In genomic region chr3:141294848-141295247, GRCh38 we compare ENCODE assay signal across 9 cellular contexts.
DNase-seq lines count a peak whose midpoint lies in the region; ATAC-seq and TF ChIP-seq lines count a peak whose summit lies in the region.
"Had no signal": no experiment of that assay in that cellular context is flagged by ENCODE, and none has a peak within 500 bp of the region (broad histone marks: within the 10 kb centered on the region; RNA-seq: fewer than 3 reads in every experiment).

No MANE protein-coding gene starts in this region.

- no peaks in the 10 kb centered on the region for H3K9me3 ChIP-seq in thoracic aorta

- peaks cover 12 to 39% of the 10 kb centered on the region in 2 donors for H3K4me1 ChIP-seq in thoracic aorta (ENCODE audit: control insufficient read depth in 1 of 2, low read depth in 2 of 2)

- H3K36me3 Mint-ChIP-seq in activated T-cell treated with anti-CD3 and anti-CD28 coated beads, Interleukin-2, amount 50 U/mL, for 24 hours (ENCODE audit: low read depth) = peaks cover 27% of the 10 kb centered on the region

- H3K36me3 ChIP-seq in thoracic aorta = no peaks in the 10 kb centered on the region

- no peaks in the 10 kb centered on the region for H3K9me3 Mint-ChIP-seq in activated T-cell treated with anti-CD3 and anti-CD28 coated beads, Interleukin-2, amount 50 U/mL, for 24 hours

- peak overlapping the region; percentile 86 for H3K27ac Mint-ChIP-seq in activated T-cell treated with anti-CD3 and anti-CD28 coated beads, Interleukin-2, amount 50 U/mL, for 24 hours

- TF ChIP-seq CTCF in thoracic aorta (IDR thresholded peaks at IDR 0.05) = no peak

- peak overlapping the region; percentile 65 for H3K4me3 Mint-ChIP-seq in activated T-cell treated with anti-CD3 and anti-CD28 coated beads, Interleukin-2, amount 50 U/mL, for 24 hours

- H3K4me1 Mint-ChIP-seq in activated T-cell treated with anti-CD3 and anti-CD28 coated beads, Interleukin-2, amount 50 U/mL, for 24 hours (ENCODE audit: low read depth) = peaks cover 26% of the 10 kb centered on the region

- ATAC-seq in thoracic aorta (ENCODE audit: insufficient number of reproducible peaks, low FRiP score, low read depth) (no peak), HG02840 (IDR thresholded peaks at IDR 0.05; ENCODE audit: low FRiP score, unreplicated experiment) (no peak)

- no peak for DNase-seq in activated T-cell treated with anti-CD3 and anti-CD28 coated beads, Interleukin-2, amount 50 U/mL, for 24 hours
- DNase-seq in activated T-cell treated with anti-CD3 and anti-CD28 coated beads, Interleukin-2, amount 50 U/mL, for 1 hour = no peak
- peak; percentile 47 for DNase-seq in amniotic stem cell (lab: John Stamatoyannopoulos, UW)
- DNase-seq in kidney tubule cell (ENCODE audit: low spot score) = peak; percentile 84
- no peak for DNase-seq in thoracic aorta (ENCODE audit: low spot score)
- DNase-seq in substantia nigra (lab: John Stamatoyannopoulos, UW) = no peak
- no peak for DNase-seq in stimulated activated CD4-positive, alpha-beta T cell treated with anti-CD3 and anti-CD28 coated beads, Interleukin-1b, Interleukin-23, amount 100 ng/mL, for 48 hours

- no peaks in the 10 kb centered on the region for H3K27me3 ChIP-seq in thoracic aorta (replicated peaks; ENCODE audit: insufficient read depth)

- H3K27me3 Mint-ChIP-seq in activated T-cell treated with anti-CD3 and anti-CD28 coated beads, Interleukin-2, amount 50 U/mL, for 24 hours = no peaks in the 10 kb centered on the region

- H3K4me3 ChIP-seq in thoracic aorta = peak overlapping the region; percentile 63

- H3K27ac ChIP-seq in thoracic aorta (peak overlapping the region in 1 of 2 donors; percentile 58), substantia nigra (ENCODE audit: low read depth, low read length, poor library complexity, severe bottlenecking) (no peak overlapping the region)
- H3K27ac ChIP-seq: C4-2B had no signal

Comparison
In these comparisons a context has a peak if more than half of its experiments do, and no peak if none do; other contexts are left out.
1. DNase-seq: peak in amniotic stem cell (single experiment) and kidney tubule cell (single experiment); none in activated T-cell treated with anti-CD3 and anti-CD28 coated beads, Interleukin-2, amount 50 U/mL, for 24 hours (single experiment), activated T-cell treated with anti-CD3 and anti-CD28 coated beads, Interleukin-2, amount 50 U/mL, for 1 hour (single experiment), thoracic aorta (single experiment), substantia nigra (0 of 49) and stimulated activated CD4-positive, alpha-beta T cell treated with anti-CD3 and anti-CD28 coated beads, Interleukin-1b, Interleukin-23, amount 100 ng/mL, for 48 hours (single experiment).